ENCODE assay signal across 11 cellular contexts in the genomic region with DNA sequence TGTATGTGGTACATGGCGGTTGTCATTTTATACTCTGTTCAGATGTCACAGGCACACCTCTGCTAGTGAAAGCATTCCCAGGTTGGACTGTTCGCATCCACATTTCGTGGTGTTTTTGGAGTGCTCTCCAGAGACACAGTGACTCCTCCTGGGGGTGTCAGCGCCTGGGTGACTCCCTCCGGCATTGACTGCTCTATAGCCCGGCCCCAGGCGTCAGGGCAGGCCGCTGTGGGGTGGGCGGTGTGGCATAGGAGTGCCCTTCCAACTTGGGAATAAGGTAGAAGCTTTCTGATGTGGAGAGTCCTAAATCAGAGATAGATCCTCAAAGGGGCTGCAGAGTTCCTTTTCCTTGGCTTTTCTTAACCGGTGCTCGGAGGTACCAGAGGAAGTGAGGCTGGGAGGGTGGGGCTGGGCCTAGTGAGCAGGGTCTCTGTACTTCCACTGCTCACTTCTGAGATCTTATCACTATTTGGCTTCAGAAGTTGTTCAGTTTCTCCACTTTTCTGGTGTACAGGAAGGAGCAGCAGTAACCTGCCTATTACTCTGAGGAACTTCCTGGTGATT. TPM values are rescaled to one million over a fixed set of nuclear protein-coding genes. Genes with fewer than 3 reads are reported as not detected.
DNase-seq lines count a peak whose midpoint lies in the region; FAIRE-seq and TF ChIP-seq lines count a peak whose summit lies in the region.
"Had no signal": no experiment of that assay in that cellular context is flagged by ENCODE, and none has a peak within 500 bp of the region (broad histone marks: within the 10 kb centered on the region; RNA-seq: fewer than 3 reads in every experiment).

No MANE protein-coding gene starts in this region.

- intact Hi-C loops in endothelial cell of umbilical vein (cut with micrococcal nuclease) = no loop called here

- H3K4me1 ChIP-seq in BLaER1 = peaks cover 72% of the 10 kb centered on the region
- peaks cover 33% of the 10 kb centered on the region for H3K4me1 ChIP-seq in endothelial cell of umbilical vein (ENCODE audit: control insufficient read depth, extremely low read depth, insufficient read depth, low read length)
- peaks cover 4% of the 10 kb centered on the region for H3K4me1 ChIP-seq in osteoblast (ENCODE audit: insufficient read depth, low read length)

- TF ChIP-seq POLR2A in endothelial cell of umbilical vein (IDR thresholded peaks at IDR 0.05; ENCODE audit: low read depth, low read length) = no peak

- H3K27me3 ChIP-seq in BLaER1 = no peaks in the 10 kb centered on the region
- no peaks in the 10 kb centered on the region for H3K27me3 ChIP-seq in endothelial cell of umbilical vein (ENCODE audit: control insufficient read depth in 2 of 2, insufficient read depth in 2 of 2, low read length in 2 of 2)
- no peaks in the 10 kb centered on the region for H3K27me3 ChIP-seq in osteoblast (ENCODE audit: insufficient read depth, low read length)

- no peak for FAIRE-seq in endothelial cell of umbilical vein (lab: Jason Lieb, UNC)
- no peak for FAIRE-seq in RCC 7860 (lab: Jason Lieb, UNC)

- H3K27ac ChIP-seq in BLaER1 = peak overlapping the region; percentile 64
- peak overlapping the region; percentile 7 for H3K27ac ChIP-seq in endothelial cell of umbilical vein (ENCODE audit: insufficient read depth, low read depth, low read length)
- peak overlapping the region; percentile 38 for H3K27ac ChIP-seq in osteoblast (ENCODE audit: low read depth, low read length)

- no peak for TF ChIP-seq CTCF in endothelial cell of umbilical vein (IDR thresholded peaks at IDR 0.05; ENCODE audit: extremely low read depth in 1 of 2, insufficient read depth in 1 of 2, low read depth in 1 of 2, low read length in 2 of 2)
- no peak for TF ChIP-seq CTCF in osteoblast (IDR thresholded peaks at IDR 0.05; ENCODE audit: extremely low read depth, low read depth, low read length)

- H2AFZ ChIP-seq in endothelial cell of umbilical vein (ENCODE audit: low read depth, low read length) (no peak overlapping the region), osteoblast (ENCODE audit: low read length) (no peak overlapping the region)

- H4K20me1 ChIP-seq in BLaER1 (peaks cover 78% of the 10 kb centered on the region), endothelial cell of umbilical vein (replicated peaks; ENCODE audit: control insufficient read depth, extremely low read depth, insufficient read depth, low read length) (peaks cover 6% of the 10 kb centered on the region), osteoblast (ENCODE audit: insufficient read depth, low read length) (peaks cover 66% of the 10 kb centered on the region)

- H3K4me2 ChIP-seq in BLaER1 (peak overlapping the region; percentile 75), endothelial cell of umbilical vein (ENCODE audit: insufficient read depth, low read length) (no peak overlapping the region), osteoblast (ENCODE audit: insufficient read depth, low read length) (no peak overlapping the region)

- POLR2A ChIA-PET in endothelial cell of umbilical vein (lab: Charles Lee) = no interaction called here

- H3K9ac ChIP-seq in BLaER1 (peak overlapping the region; percentile 49; the same call in 1 of the 2 replicates), endothelial cell of umbilical vein (replicated peaks; ENCODE audit: extremely low read depth, insufficient read depth, low read length) (no peak overlapping the region)

- CTCF ChIA-PET in endothelial cell of umbilical vein (lab: Charles Lee) = interaction anchor here (1.2 to 1.4 kb wide), 2 partner anchors 18 to 21 kb away, joined by 3 read pairs; no protein-coding TSS in a partner anchor

- H3K79me2 ChIP-seq in endothelial cell of umbilical vein (ENCODE audit: control insufficient read depth, insufficient read depth, low read length) = peaks cover 95% of the 10 kb centered on the region
- peaks cover 99% of the 10 kb centered on the region for H3K79me2 ChIP-seq in osteoblast (ENCODE audit: insufficient read depth, low read length)

- H3K4me3 ChIP-seq in BLaER1 (peak overlapping the region; percentile 1; the same call in 1 of the 2 replicates), endothelial cell of umbilical vein (replicated peaks in 1 of 3; ENCODE audit: insufficient read depth in 1 of 3, low read depth in 1 of 3, low read length in 3 of 3) (no peak overlapping the region), osteoblast (ENCODE audit: insufficient read depth, low read length) (no peak overlapping the region)

- no peaks in the 10 kb centered on the region for H3K36me3 ChIP-seq in BLaER1
- H3K36me3 ChIP-seq in endothelial cell of umbilical vein (ENCODE audit: control insufficient read depth in 2 of 2, extremely low read depth in 1 of 2, insufficient read depth in 2 of 2, low read length in 2 of 2) = no peaks in the 10 kb centered on the region
- H3K36me3 ChIP-seq in osteoblast (ENCODE audit: insufficient read depth, low read length) = no peaks in the 10 kb centered on the region

- DNase-seq in Kasumi-1 (lab: John Stamatoyannopoulos, UW) (peak; percentile 34 to 51), endothelial cell of umbilical vein (ENCODE audit: low read depth, low spot score) (no peak), osteoblast (ENCODE audit: insufficient read length, low spot score, missing footprints) (no peak), AML-193 (lab: John Stamatoyannopoulos, UW) (no peak), GOT3 (lab: John Stamatoyannopoulos, UW) (no peak), RCC 7860 (ENCODE audit: low spot score) (no peak)
- DNase-seq in activated CD4-positive, CD25-positive, alpha-beta regulatory T cell (lab: John Stamatoyannopoulos, UW) = no peak
- DNase-seq: activated CD4-positive, alpha-beta T cell treated with anti-CD3 and anti-CD28 coated beads, Interleukin-2, amount 10 ng/mL, durations not matched to agents 24 days and 14 days; glutamatergic neuron; NCI-H526 treated with DMSO at 0.1 percent for 48 hours had no signal

- dilution Hi-C loops in endothelial cell of umbilical vein (cut with MboI; ENCODE audit: extremely low pct_ligation_motif_present, low sequenced_read_pairs) = no loop called here

- BruUV-seq in endothelial cell of umbilical vein (replicated peaks; lab: Mats Ljungman, UMichigan) = no TSS peak

- peaks cover 4% of the 10 kb centered on the region for H3K9me1 ChIP-seq in endothelial cell of umbilical vein (replicated peaks; ENCODE audit: control insufficient read depth, extremely low read depth, insufficient read depth, low read length)

- no peaks in the 10 kb centered on the region for H3K9me3 ChIP-seq in BLaER1
- no peaks in the 10 kb centered on the region for H3K9me3 ChIP-seq in endothelial cell of umbilical vein (replicated peaks; ENCODE audit: control insufficient read depth, insufficient read depth, low read length)
- H3K9me3 ChIP-seq in osteoblast (ENCODE audit: low read depth, low read length) = no peaks in the 10 kb centered on the region

TF ChIP-seq in endothelial cell of umbilical vein, 7 proteins besides CTCF, POLR2A, EP300 and RAD21:
- TF ChIP-seq FOS (IDR thresholded peaks at IDR 0.05; ENCODE audit: borderline replicate concordance, insufficient read depth, low read length) (no peak), GATA2 (IDR thresholded peaks at IDR 0.05; ENCODE audit: insufficient read depth, insufficient read length, low read depth, low read length) (peak; percentile 50)

RNA-seq across cellular contexts. Expression of a gene that starts 32.3 kb away (rescaled TPM):
- total RNA-seq in endothelial cell of umbilical vein (99.3 and 107 TPM in 2 replicates), osteoblast (53.2 and 63.9 TPM in 2 replicates)
- 38.9 and 61.5 TPM in 2 replicates for polyA plus RNA-seq in endothelial cell of umbilical vein
- 43.8 and 59.1 TPM in 2 replicates for polyA plus RNA-seq in endothelial cell of umbilical vein (2011; cell fraction: cytosol; rRNA removed)
- polyA plus RNA-seq in endothelial cell of umbilical vein (2011; cell fraction: nucleus; rRNA removed) = 34.9 and 37.5 TPM in 2 replicates
- 110 and 111 TPM in 2 replicates for polyA plus RNA-seq in endothelial cell of umbilical vein (2012)
- polyA minus RNA-seq in endothelial cell of umbilical vein = 181 and 235 TPM in 2 replicates
- 12.6 TPM for polyA minus RNA-seq in endothelial cell of umbilical vein (2011; cell fraction: cytosol; rRNA and poly(A)+ RNA removed)
- 37.8 and 59.1 TPM in 2 replicates for polyA minus RNA-seq in endothelial cell of umbilical vein (2011; cell fraction: nucleus; rRNA and poly(A)+ RNA removed)

Comparison
In these comparisons a context has a peak if more than half of its experiments do, and no peak if none do; other contexts are left out.
1. H3K27ac ChIP-seq: peak in every context shown above with its lines; median percentile 64 in BLaER1; 38 in osteoblast; 7 in endothelial cell of umbilical vein.
2. DNase-seq: peak in Kasumi-1 (2 of 2); none in endothelial cell of umbilical vein (single experiment), osteoblast (single experiment), AML-193 (0 of 2), GOT3 (single experiment), RCC 7860 (single experiment) and activated CD4-positive, CD25-positive, alpha-beta regulatory T cell (0 of 4).